In genomic region chr11:18395735-18396504, GRCh38 we compare ENCODE assay signal across 8 cellular contexts. TPM values are rescaled to one million over a fixed set of nuclear protein-coding genes. Genes with fewer than 3 reads are reported as not detected.
DNase-seq lines count a peak whose midpoint lies in the region; ATAC-seq lines count a peak whose summit lies in the region.

No MANE protein-coding gene starts in this region.

- H3K4me3 Mint-ChIP-seq in effector memory CD8-positive, alpha-beta T cell: peak overlapping the region; percentile 96 to 99
- H3K4me3 Mint-ChIP-seq in memory B cell: peak overlapping the region; percentile 98

- H3K27ac Mint-ChIP-seq in effector memory CD8-positive, alpha-beta T cell: peak overlapping the region; percentile 96 to 99
- peak overlapping the region; percentile 88 for H3K27ac Mint-ChIP-seq in memory B cell

- H3K36me3 Mint-ChIP-seq in effector memory CD8-positive, alpha-beta T cell (ENCODE audit: insufficient read depth): peaks cover 70% of the 10 kb centered on the region
- peaks cover 19% of the 10 kb centered on the region for H3K36me3 Mint-ChIP-seq in memory B cell

- no peaks in the 10 kb centered on the region for H3K9me3 Mint-ChIP-seq in effector memory CD8-positive, alpha-beta T cell
- no peaks in the 10 kb centered on the region for H3K9me3 Mint-ChIP-seq in memory B cell

- no peaks in the 10 kb centered on the region for H3K27me3 Mint-ChIP-seq in effector memory CD8-positive, alpha-beta T cell
- H3K27me3 Mint-ChIP-seq in memory B cell: no peaks in the 10 kb centered on the region

- ATAC-seq in GM21360 (IDR thresholded peaks at IDR 0.05; ENCODE audit: unreplicated experiment) (peak; percentile 61), memory B cell (ENCODE audit: low read depth) (peak; percentile 66)
- ATAC-seq in effector memory CD8-positive, alpha-beta T cell (replicated peaks): peak; percentile 56

- peaks cover 26 to 37% of the 10 kb centered on the region in 2 donors for H3K4me1 Mint-ChIP-seq in effector memory CD8-positive, alpha-beta T cell (ENCODE audit: low read depth in 2 of 2)
- H3K4me1 Mint-ChIP-seq in memory B cell: peaks cover 13% of the 10 kb centered on the region

- DNase-seq in COLO668 (lab: John Stamatoyannopoulos, UW; ENCODE audit: unreplicated experiment) (peak; percentile 98), HT1080 (ENCODE audit: low read depth) (peak; percentile 99), NOMO-1 (lab: John Stamatoyannopoulos, UW; ENCODE audit: unreplicated experiment in 2 of 2) (peak; percentile 97 to 99), memory B cell (ENCODE audit: low spot score in 2 of 2) (peak; percentile 93 to 96)
- DNase-seq in activated CD8-positive, alpha-beta memory T cell treated with anti-CD3 and anti-CD28 coated beads for 48 hours (ENCODE audit: low read depth in 2 of 3, low spot score in 2 of 3): peak; percentile 89 to 94 (median 90)
- DNase-seq in effector memory CD8-positive, alpha-beta T cell: peak; percentile 93 to 96 (median 94)
- peak; percentile 91 for DNase-seq in stimulated activated CD8-positive, alpha-beta memory T cell treated with anti-CD3 and anti-CD28 coated beads, Interleukin-12 subunit alpha, Interleukin-12 subunit beta, amount 100 ng/mL, for 1 hour (ENCODE audit: low read depth)

RNA-seq across cellular contexts. Expression of gene LDHA, which starts 1.6 kb away (rescaled TPM):
- total RNA-seq in HT1080 (2014; rRNA removed; shearing (Covaris generic)): 713 and 1,482 TPM in 2 replicates
- 2,792 and 2,863 TPM in 2 replicates for polyA plus RNA-seq in HT1080 (2015; cell fraction: cytosol; rRNA removed)
- 3,071 and 3,542 TPM in 2 replicates for polyA plus RNA-seq in HT1080 (2015; cell fraction: nucleus; rRNA removed)

RNA-seq across cellular contexts. Expression of gene LDHC, which starts 16.2 kb away (rescaled TPM):
- not detected in 2 replicates for total RNA-seq in HT1080 (2014; rRNA removed; shearing (Covaris generic))
- polyA plus RNA-seq in HT1080 (2015; cell fraction: cytosol; rRNA removed): not detected in 2 replicates
- polyA plus RNA-seq in HT1080 (2015; cell fraction: nucleus; rRNA removed): not detected in 2 replicates

RNA-seq across cellular contexts. Expression of gene LDHAL6A, which starts 59.7 kb away (rescaled TPM):
- not detected in 2 replicates for total RNA-seq in HT1080 (2014; rRNA removed; shearing (Covaris generic))
- not detected in 2 replicates for polyA plus RNA-seq in HT1080 (2015; cell fraction: cytosol; rRNA removed)
- polyA plus RNA-seq in HT1080 (2015; cell fraction: nucleus; rRNA removed): not detected in 2 replicates

Comparison
In these comparisons a context has a peak if more than half of its experiments do, and no peak if none do; other contexts are left out.
1. Peak in every context shown above with its lines: DNase-seq and ATAC-seq.